In genomic region chr7:122834571-122834942, GRCh38 we compare ENCODE assay signal across 2 cellular contexts. TPM values are rescaled to one million over a fixed set of nuclear protein-coding genes. Genes with fewer than 3 reads are reported as not detected.
"Had no signal": no experiment of that assay in that cellular context is flagged by ENCODE, and none has a peak within 500 bp of the region (broad histone marks: within the 10 kb centered on the region; RNA-seq: fewer than 3 reads in every experiment).

No MANE protein-coding gene starts in this region.

RNA-seq across cellular contexts. Expression of gene CADPS2, which starts 51.7 kb away (rescaled TPM):
- total RNA-seq: activated CD8-positive, alpha-beta T cell treated with anti-CD3 and anti-CD28 coated beads, Interleukin-2, amount 10 ng/mL, durations not matched to agents 7 days and 5 days; activated naive CD8-positive, alpha-beta T cell treated with anti-CD3 and anti-CD28 coated beads, Interleukin-2, amount 10 ng/mL, durations not matched to agents 7 days and 5 days had no signal
